ENCODE assay signal across 13 cellular contexts in genomic region chr9:131657456-131657855, GRCh38.
A peak's percentile ranks its signal among the peaks of the same experiment; 100 is the strongest.
DNase-seq lines count a peak whose midpoint lies in the region; ATAC-seq lines count a peak whose summit lies in the region.
"Had no signal": no experiment of that assay in that cellular context is flagged by ENCODE, and none has a peak within 500 bp of the region (broad histone marks: within the 10 kb centered on the region; RNA-seq: fewer than 3 reads in every experiment).

No MANE protein-coding gene starts in this region.

- H3K4me1 Mint-ChIP-seq in activated naive CD8-positive, alpha-beta T cell (ENCODE audit: low read depth), result peaks cover 84% of the 10 kb centered on the region
- H3K4me1 Mint-ChIP-seq in memory B cell, result peaks cover 63% of the 10 kb centered on the region

- H3K27me3 ChIP-seq in ACC112 (ENCODE audit: insufficient read depth, low read length), result no peaks in the 10 kb centered on the region

- H3K4me3 Mint-ChIP-seq in activated naive CD8-positive, alpha-beta T cell, result peak overlapping the region; percentile 83
- H3K4me3 Mint-ChIP-seq in memory B cell, result peak overlapping the region; percentile 65

- DNase-seq in H4 (ENCODE audit: low spot score) (peak; percentile 21), memory B cell (ENCODE audit: low spot score in 2 of 2) (no peak), SIG-M5 (lab: John Stamatoyannopoulos, UW) (no peak), NCI-H524 treated with DMSO at 0.1 percent for 48 hours (lab: John Stamatoyannopoulos, UW) (no peak)
- DNase-seq: activated naive CD4-positive, alpha-beta T cell treated with Interleukin-2 at 50 U/mL for 16 hours; DND-41; left ventricle myocardium superior; NCI-H146 had no signal

- no peaks in the 10 kb centered on the region for H3K36me3 ChIP-seq in ACC112 (ENCODE audit: insufficient read depth, low read length)
- H3K36me3 ChIP-seq: HAP-1 had no signal

- H3K9me3 Mint-ChIP-seq in activated naive CD8-positive, alpha-beta T cell (ENCODE audit: low read depth), result no peaks in the 10 kb centered on the region
- no peaks in the 10 kb centered on the region for H3K9me3 Mint-ChIP-seq in memory B cell

- H3K79me2 ChIP-seq in ACC112 (ENCODE audit: control insufficient read depth, insufficient read depth, low read length, unreplicated experiment), result peaks cover 36% of the 10 kb centered on the region

- H3K27me3 Mint-ChIP-seq in activated naive CD8-positive, alpha-beta T cell, result no peaks in the 10 kb centered on the region
- no peaks in the 10 kb centered on the region for H3K27me3 Mint-ChIP-seq in memory B cell

- peaks cover 6% of the 10 kb centered on the region for H3K36me3 Mint-ChIP-seq in activated naive CD8-positive, alpha-beta T cell
- H3K36me3 Mint-ChIP-seq in memory B cell, result peaks cover 9% of the 10 kb centered on the region

- peak overlapping the region; percentile 97 for H3K27ac Mint-ChIP-seq in activated naive CD8-positive, alpha-beta T cell
- H3K27ac Mint-ChIP-seq in memory B cell, result peak overlapping the region; percentile 94

- H3K27ac ChIP-seq in ACC112 (ENCODE audit: low read depth, low read length), result peak overlapping the region; percentile 91

- peak overlapping the region; percentile 51; the same call in 1 of the 2 replicates for H3K4me3 ChIP-seq in ACC112 (ENCODE audit: low read depth, low read length)
- H3K4me3 ChIP-seq: HAP-1 had no signal

- no peak overlapping the region for H2AFZ ChIP-seq in ACC112 (ENCODE audit: low read length, unreplicated experiment)

- ATAC-seq in memory B cell (ENCODE audit: low read depth) (peak; percentile 16), GM21786 (IDR thresholded peaks at IDR 0.05; ENCODE audit: unreplicated experiment) (no peak), HG03025 (IDR thresholded peaks at IDR 0.05; ENCODE audit: low FRiP score, unreplicated experiment) (no peak)

- peaks cover 24% of the 10 kb centered on the region for H3K4me1 ChIP-seq in ACC112 (ENCODE audit: control insufficient read depth, insufficient read depth, low read length, unreplicated experiment)
